In the genomic region with DNA sequence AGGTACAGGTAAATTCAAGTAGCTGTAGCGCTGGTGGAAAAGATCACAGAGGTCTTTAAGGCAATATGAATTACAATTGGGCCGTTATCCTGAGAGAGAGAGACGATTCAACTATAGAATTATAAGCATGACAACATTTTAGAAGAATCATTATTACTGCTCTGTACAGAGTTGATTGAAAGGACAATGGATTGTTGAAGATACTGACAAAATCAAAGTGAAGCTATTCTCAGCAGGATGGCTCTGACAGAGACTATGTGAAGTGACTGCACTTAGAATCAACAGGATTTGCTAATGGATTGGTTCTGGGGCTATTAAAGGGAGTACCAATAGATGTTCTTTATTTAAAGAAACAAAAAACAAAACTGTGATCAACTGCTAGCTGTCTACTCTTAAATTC, we compare ENCODE assay signal across 28 cellular contexts.
"Had no signal": no experiment of that assay in that cellular context is flagged by ENCODE, and none has a peak within 500 bp of the region (broad histone marks: within the 10 kb centered on the region; RNA-seq: fewer than 3 reads in every experiment).

No MANE protein-coding gene starts in this region.

- H3K4me1 Mint-ChIP-seq: stimulated activated effector memory CD8-positive, alpha-beta T cell treated with anti-CD3 and anti-CD28 coated beads, Interleukin-12 subunit alpha, Interleukin-12 subunit beta, amount 100 ng/mL, for 72 hours; stimulated activated memory B cell treated with anti-CD40 and anti-IgM and Interleukin-4, amounts not matched to agents 10 μg/mL and 1 μg/mL and 100 μg/mL, for 72 hours; stimulated activated naive B cell treated with anti-CD40 and anti-IgM and Interleukin-4, amounts not matched to agents 10 μg/mL and 1 μg/mL and 100 μg/mL, for 72 hours; stimulated activated naive CD8-positive, alpha-beta T cell treated with anti-CD3 and anti-CD28 coated beads, Interleukin-15, amount 100 ng/mL, for 72 hours had no signal

- H3K27ac Mint-ChIP-seq: stimulated activated effector memory CD8-positive, alpha-beta T cell treated with anti-CD3 and anti-CD28 coated beads, Interleukin-12 subunit alpha, Interleukin-12 subunit beta, amount 100 ng/mL, for 72 hours; stimulated activated memory B cell treated with anti-CD40 and anti-IgM and Interleukin-4, amounts not matched to agents 10 μg/mL and 1 μg/mL and 100 μg/mL, for 72 hours; stimulated activated naive B cell treated with anti-CD40 and anti-IgM and Interleukin-4, amounts not matched to agents 10 μg/mL and 1 μg/mL and 100 μg/mL, for 72 hours; stimulated activated naive CD8-positive, alpha-beta T cell treated with anti-CD3 and anti-CD28 coated beads, Interleukin-15, amount 100 ng/mL, for 72 hours; stimulated activated naive CD8-positive, alpha-beta T cell treated with anti-CD3 and anti-CD28 coated beads, Interleukin-15, Interleukin-2, amounts not matched to agents 100 ng/mL and 50 ng/mL, for 24 hours; type B pancreatic cell had no signal

- H3K27me3 ChIP-seq: stomach, suprapubic skin, testis, thyroid gland, tibial artery, tibial nerve, transverse colon, upper lobe of left lung, upper lobe of right lung, uterus, vagina had no signal

- H3K36me3 ChIP-seq: stomach, suprapubic skin, thoracic aorta, thyroid gland, tibial artery, tibial nerve, transverse colon, upper lobe of left lung, upper lobe of right lung, uterus, vagina had no signal

- ATAC-seq: stimulated activated effector memory CD8-positive, alpha-beta T cell treated with anti-CD3 and anti-CD28 coated beads, Interleukin-12 subunit alpha, Interleukin-12 subunit beta, amount 100 ng/mL, for 72 hours; stimulated activated memory B cell treated with anti-CD40 and anti-IgM and Interleukin-4, amounts not matched to agents 10 μg/mL and 1 μg/mL and 100 μg/mL, for 72 hours; stimulated activated naive B cell treated with anti-CD40 and anti-IgM and Interleukin-4, amounts not matched to agents 10 μg/mL and 1 μg/mL and 100 μg/mL, for 72 hours; stimulated activated naive CD8-positive, alpha-beta T cell treated with anti-CD3 and anti-CD28 coated beads, Interleukin-15, amount 100 ng/mL, for 72 hours; stimulated activated naive CD8-positive, alpha-beta T cell treated with anti-CD3 and anti-CD28 coated beads, Interleukin-15, Interleukin-2, amounts not matched to agents 100 U/mL and 50 U/mL, for 24 hours; upper lobe of right lung had no signal

- H3K4me1 ChIP-seq: stomach, suprapubic skin, testis, thyroid gland, tibial artery, tibial nerve, transverse colon, upper lobe of left lung, upper lobe of right lung, uterus, vagina had no signal

- DNase-seq: stimulated activated CD4-positive, alpha-beta T cell treated with anti-CD3 and anti-CD28 coated beads, Interleukin-2, amount 100 ng/mL, for 48 hours; stimulated activated CD4-positive, alpha-beta T cell treated with anti-CD3 and anti-CD28 coated beads, Interleukin-4, amount 100 ng/mL, for 1 hour; stimulated activated CD4-positive, alpha-beta T cell treated with anti-CD3 and anti-CD28 coated beads, Interleukin-4, amount 100 ng/mL, for 24 hours; stimulated activated CD4-positive, alpha-beta T cell treated with anti-CD3 and anti-CD28 coated beads, Interleukin-4, amount 100 ng/mL, for 4 hours; stimulated activated CD8-positive, alpha-beta memory T cell treated with anti-CD3 and anti-CD28 coated beads, Interleukin-4, amount 100 ng/mL, for 48 hours; stimulated activated naive B cell treated with anti-CD40 and anti-IgM and Interleukin-4, amounts not matched to agents 10 μg/mL and 1 μg/mL and 100 μg/mL, for 72 hours; stimulated activated naive CD4-positive, alpha-beta T cell; stimulated activated naive CD4-positive, alpha-beta T cell treated with Interleukin-2 at 50 U/mL for 16 hours; stimulated activated naive CD8-positive, alpha-beta T cell treated with anti-CD3 and anti-CD28 coated beads, Interleukin-15, amount 100 ng/mL, for 72 hours; stimulated activated naive CD8-positive, alpha-beta T cell treated with anti-CD3 and anti-CD28 coated beads, Interleukin-15, Interleukin-2, amounts not matched to agents 100 U/mL and 50 U/mL, for 24 hours; stomach; substantia nigra; testis; thyroid gland; tibial artery; transverse colon; trophoblast cell; upper lobe of left lung; upper lobe of right lung; uterus had no signal

- H3K4me3 Mint-ChIP-seq: stimulated activated effector memory CD8-positive, alpha-beta T cell treated with anti-CD3 and anti-CD28 coated beads, Interleukin-12 subunit alpha, Interleukin-12 subunit beta, amount 100 ng/mL, for 72 hours; stimulated activated memory B cell treated with anti-CD40 and anti-IgM and Interleukin-4, amounts not matched to agents 10 μg/mL and 1 μg/mL and 100 μg/mL, for 72 hours; stimulated activated naive B cell treated with anti-CD40 and anti-IgM and Interleukin-4, amounts not matched to agents 10 μg/mL and 1 μg/mL and 100 μg/mL, for 72 hours; stimulated activated naive CD8-positive, alpha-beta T cell treated with anti-CD3 and anti-CD28 coated beads, Interleukin-15, amount 100 ng/mL, for 72 hours; stimulated activated naive CD8-positive, alpha-beta T cell treated with anti-CD3 and anti-CD28 coated beads, Interleukin-15, Interleukin-2, amounts not matched to agents 100 ng/mL and 50 ng/mL, for 24 hours; type B pancreatic cell had no signal

- H3K27me3 Mint-ChIP-seq: stimulated activated memory B cell treated with anti-CD40 and anti-IgM and Interleukin-4, amounts not matched to agents 10 μg/mL and 1 μg/mL and 100 μg/mL, for 72 hours; stimulated activated naive B cell treated with anti-CD40 and anti-IgM and Interleukin-4, amounts not matched to agents 10 μg/mL and 1 μg/mL and 100 μg/mL, for 72 hours; stimulated activated naive CD8-positive, alpha-beta T cell treated with anti-CD3 and anti-CD28 coated beads, Interleukin-15, amount 100 ng/mL, for 72 hours; stimulated activated naive CD8-positive, alpha-beta T cell treated with anti-CD3 and anti-CD28 coated beads, Interleukin-15, Interleukin-2, amounts not matched to agents 100 ng/mL and 50 ng/mL, for 24 hours; type B pancreatic cell had no signal

- H3K36me3 Mint-ChIP-seq: stimulated activated effector memory CD8-positive, alpha-beta T cell treated with anti-CD3 and anti-CD28 coated beads, Interleukin-12 subunit alpha, Interleukin-12 subunit beta, amount 100 ng/mL, for 72 hours; stimulated activated memory B cell treated with anti-CD40 and anti-IgM and Interleukin-4, amounts not matched to agents 10 μg/mL and 1 μg/mL and 100 μg/mL, for 72 hours; stimulated activated naive B cell treated with anti-CD40 and anti-IgM and Interleukin-4, amounts not matched to agents 10 μg/mL and 1 μg/mL and 100 μg/mL, for 72 hours; type B pancreatic cell had no signal

- H3K9me3 Mint-ChIP-seq: type B pancreatic cell had no signal

- H3K4me3 ChIP-seq: stomach, suprapubic skin, testis, thoracic aorta, thyroid gland, tibial artery, tibial nerve, transverse colon, upper lobe of left lung, upper lobe of right lung, uterus, vagina had no signal

- H3K9me3 ChIP-seq: suprapubic skin, testis, thoracic aorta, thyroid gland, tibial artery, tibial nerve, transverse colon, upper lobe of left lung, upper lobe of right lung, uterus, vagina had no signal

- H3K27ac ChIP-seq: stomach, suprapubic skin, testis, thoracic aorta, thyroid gland, tibial artery, tibial nerve, transverse colon, upper lobe of left lung, upper lobe of right lung, uterus, vagina had no signal
